In the genomic region with DNA sequence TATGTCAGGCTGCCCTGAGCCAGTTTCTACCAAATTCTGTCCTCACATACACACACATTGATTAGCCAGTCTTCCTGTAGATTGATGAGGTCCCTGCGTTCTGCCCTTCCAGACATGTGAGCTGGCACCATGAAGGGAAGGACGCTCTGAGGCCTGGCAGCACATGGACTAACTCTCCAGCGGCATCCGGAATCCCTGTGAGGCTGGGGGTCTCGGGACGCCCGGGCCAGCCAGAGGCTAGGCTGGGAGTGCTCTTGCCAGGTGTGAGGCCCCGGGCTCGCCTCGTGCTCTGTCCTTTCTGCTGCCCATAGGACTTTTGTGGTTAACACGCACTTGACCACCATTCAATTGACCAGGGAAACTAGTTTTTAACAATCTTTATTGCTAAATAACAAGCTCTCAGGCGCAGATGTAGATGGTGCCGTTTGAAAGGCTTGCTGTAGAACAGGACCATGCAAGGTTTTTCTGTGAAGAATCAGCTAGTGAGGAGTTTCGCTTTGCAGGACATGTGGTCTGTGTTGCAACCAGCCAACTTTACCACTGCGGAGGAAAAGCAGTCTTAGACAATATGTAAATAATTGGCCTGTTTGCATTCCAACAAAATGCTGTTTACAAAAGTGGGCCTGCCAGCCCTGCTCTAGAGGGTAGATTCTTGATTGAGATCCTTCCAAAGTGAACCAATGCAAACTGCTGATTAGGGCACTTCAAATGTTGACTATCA, we compare ENCODE assay signal across 26 cellular contexts. TPM values are rescaled to one million over a fixed set of nuclear protein-coding genes. Genes with fewer than 3 reads are reported as not detected.
DNase-seq lines count a peak whose midpoint lies in the region; ATAC-seq and TF ChIP-seq lines count a peak whose summit lies in the region.
"Had no signal": no experiment of that assay in that cellular context is flagged by ENCODE, and none has a peak within 500 bp of the region (broad histone marks: within the 10 kb centered on the region; RNA-seq: fewer than 3 reads in every experiment).

No MANE protein-coding gene starts in this region.

- H3K36me3 ChIP-seq in lower lobe of right lung = no peaks in the 10 kb centered on the region
- H3K36me3 ChIP-seq: adrenal gland, stomach, transverse colon had no signal

- peak; percentile 46 to 54 for ATAC-seq in lower lobe of right lung
- no peak for ATAC-seq in GM21717 (IDR thresholded peaks at IDR 0.05; ENCODE audit: unreplicated experiment)
- ATAC-seq: activated T-cell treated with anti-CD3 and anti-CD28 coated beads, Interleukin-2, amount 50 U/mL, for 4 hours; body of pancreas; PC-3; Right ventricle myocardium inferior had no signal

- peaks cover 4% of the 10 kb centered on the region for H3K27me3 ChIP-seq in lower lobe of right lung (ENCODE audit: low read depth)
- H3K27me3 ChIP-seq: adrenal gland, body of pancreas had no signal

- intact Hi-C loops in lower lobe of right lung (cut with DNase I) = no loop called here

- no peaks in the 10 kb centered on the region for H3K9me3 ChIP-seq in lower lobe of right lung
- H3K9me3 ChIP-seq: body of pancreas, transverse colon had no signal

- no peak for TF ChIP-seq CTCF in LNCaP clone FGC (IDR thresholded peaks at IDR 0.05; ENCODE audit: control insufficient read depth, extremely low read depth, insufficient read depth)
- TF ChIP-seq CTCF in lower lobe of right lung (IDR thresholded peaks at IDR 0.05) = no peak

- H3K4me3 ChIP-seq in LNCaP clone FGC (ENCODE audit: low read depth, low read length) (no peak overlapping the region), lower lobe of right lung (no peak overlapping the region)
- H3K4me3 ChIP-seq: adrenal gland, body of pancreas, skin epidermis, stomach, transverse colon had no signal

- H3K27ac ChIP-seq in lower lobe of right lung = no peak overlapping the region
- H3K27ac ChIP-seq: adrenal gland, body of pancreas, skin epidermis, transverse colon had no signal

- H3K4me1 ChIP-seq in lower lobe of right lung = no peaks in the 10 kb centered on the region
- H3K4me1 ChIP-seq: adrenal gland, body of pancreas, transverse colon had no signal

- DNase-seq in AG20443 (ENCODE audit: low spot score) (peak; percentile 4), LNCaP clone FGC (ENCODE audit: low read depth) (peak; percentile 7), epidermal melanocyte (ENCODE audit: insufficient read length, low spot score) (peak; percentile 42), lower lobe of right lung (no peak), NCI-H510A treated with DMSO at 0.1 percent for 48 hours (lab: John Stamatoyannopoulos, UW) (no peak)
- DNase-seq in activated CD4-positive, alpha-beta T cell treated with anti-CD3 and anti-CD28 coated beads, Interleukin-2, amount 50 U/mL, for 48 hours = no peak
- DNase-seq: activated CD4-positive, alpha-beta T cell treated with anti-CD3 and anti-CD28 coated beads, Interleukin-2, amount 10 ng/mL, durations not matched to agents 24 days and 14 days; activated gamma-delta T cell treated with Interleukin-2 at 50 U/mL for 16 hours; activated T-cell treated with anti-CD3 and anti-CD28 coated beads, Interleukin-2, amount 50 U/mL, for 4 hours; adrenal gland; body of pancreas; CD4-positive, alpha-beta T cell; cerebellar nuclear complex; NCI-H1436; NCI-H2107; NCI-H446; NCI-H82; PC-3; stimulated activated CD8-positive, alpha-beta memory T cell treated with anti-CD3 and anti-CD28 coated beads, Interleukin-4, amount 100 ng/mL, for 48 hours; stomach; transverse colon had no signal

RNA-seq across cellular contexts. Expression of gene FOXF2, which starts 29.3 kb away (rescaled TPM):
- total RNA-seq in lower lobe of right lung = 13.2 TPM
- total RNA-seq: activated CD4-positive, alpha-beta T cell treated with anti-CD3 and anti-CD28 coated beads, Interleukin-2, amount 10 ng/mL, durations not matched to agents 24 days and 14 days; CD4-positive, alpha-beta T cell; endothelial cell of umbilical vein; lung microvascular endothelial cell; PC-3 had no signal

Comparison
In these comparisons a context has a peak if more than half of its experiments do, and no peak if none do; other contexts are left out.
1. DNase-seq: peak in AG20443 (single experiment), LNCaP clone FGC (single experiment) and epidermal melanocyte (single experiment); none in lower lobe of right lung (single experiment), NCI-H510A treated with DMSO at 0.1 percent for 48 hours (single experiment) and activated CD4-positive, alpha-beta T cell treated with anti-CD3 and anti-CD28 coated beads, Interleukin-2, amount 50 U/mL, for 48 hours (0 of 2).